ENCODE assay signal across 8 cellular contexts in genomic region chr16:29173376-29174305, GRCh38.
DNase-seq lines count a peak whose midpoint lies in the region; ATAC-seq and TF ChIP-seq lines count a peak whose summit lies in the region.
"Not testable (repeated sequence)": the region's sequence is repeated elsewhere in the genome, so short reads cannot be mapped to it uniquely, and the experiment has no call there.

No MANE protein-coding gene starts in this region.

- DNase-seq in CD1c-positive myeloid dendritic cell (ENCODE audit: extremely low spot score) = peak; percentile 93
- not testable (repeated sequence) for DNase-seq in central memory CD8-positive, alpha-beta T cell (ENCODE audit: low spot score in 2 of 2)
- peak; percentile 45 to 88 for DNase-seq in dermis microvascular lymphatic vessel endothelial cell (ENCODE audit: low read depth in 2 of 2)
- peak; percentile 59 to 86 for DNase-seq in lung microvascular endothelial cell (ENCODE audit: low read depth in 2 of 2)
- DNase-seq in aorta = peak; percentile 4 to 42

- H3K4me2 ChIP-seq in OCI-LY3 (ENCODE audit: low read length) = peak overlapping the region; percentile 36; the same call in 1 of the 2 replicates

- not testable (repeated sequence) for H4K20me1 ChIP-seq in OCI-LY3 (ENCODE audit: insufficient read depth, low read length)

- not testable (repeated sequence) for H3K9ac ChIP-seq in OCI-LY3 (ENCODE audit: low read length); liver (ENCODE audit: low read depth in 1 of 2, low read length in 2 of 2); skeletal muscle tissue (ENCODE audit: low read depth in 1 of 3, low read length in 3 of 3)

- not testable (repeated sequence) for ATAC-seq in central memory CD8-positive, alpha-beta T cell (replicated peaks; ENCODE audit: extremely low read depth, poor library complexity, severe bottlenecking); aorta (ENCODE audit: low FRiP score)

- H3K9me3 Mint-ChIP-seq in central memory CD8-positive, alpha-beta T cell = not testable (repeated sequence)

- not testable (repeated sequence) for TF ChIP-seq CTCF in OCI-LY3 (IDR thresholded peaks at IDR 0.05; ENCODE audit: low read depth, low read length); liver (IDR thresholded peaks at IDR 0.05; ENCODE audit: low read depth, low read length, missing input control)

- H3K27ac Mint-ChIP-seq in central memory CD8-positive, alpha-beta T cell (ENCODE audit: low read depth) = peak overlapping the region; percentile 36

- peaks cover 13% of the 10 kb centered on the region for H3K4me1 Mint-ChIP-seq in central memory CD8-positive, alpha-beta T cell

- TF ChIP-seq RAD21 in liver (IDR thresholded peaks at IDR 0.05) = not testable (repeated sequence)

- H3K27me3 Mint-ChIP-seq in central memory CD8-positive, alpha-beta T cell = not testable (repeated sequence)

- H3K36me3 Mint-ChIP-seq in central memory CD8-positive, alpha-beta T cell (ENCODE audit: insufficient read depth) = not testable (repeated sequence)

- WGBS in liver = 91% methylated on average over 16 of the region's 16 CpGs
- whole genome bisulfite sequencing in aorta, 2 donors = 89 to 95% methylated on average over 15 to 16 of the region's 16 CpGs

- H2AFZ ChIP-seq in OCI-LY3 (ENCODE audit: low read depth, low read length) = not testable (repeated sequence)

- H3K4me3 Mint-ChIP-seq in central memory CD8-positive, alpha-beta T cell = not testable (repeated sequence)

- not testable (repeated sequence) for H3K27me3 ChIP-seq in OCI-LY3 (ENCODE audit: low read depth, low read length); liver (ENCODE audit: control insufficient read depth in 4 of 4, insufficient read depth in 4 of 4, low read length in 3 of 4); skeletal muscle tissue (ENCODE audit: control insufficient read depth in 3 of 3, insufficient read depth in 3 of 3, low read length in 3 of 3); aorta (ENCODE audit: control insufficient read depth in 1 of 2, insufficient read depth in 2 of 2, low read length in 1 of 2)

- H3K4me1 ChIP-seq in OCI-LY3 (ENCODE audit: low read length) (peaks cover 17% of the 10 kb centered on the region), liver (ENCODE audit: control insufficient read depth in 4 of 4, insufficient read depth in 4 of 4, low read length in 3 of 4) (peaks cover 0 to 36% (median 24%) of the 10 kb centered on the region in 4 donors), skeletal muscle tissue (ENCODE audit: control insufficient read depth in 3 of 3, insufficient read depth in 3 of 3, low read length in 3 of 3) (peaks cover 11 to 16% (median 14%) of the 10 kb centered on the region in 3 donors)
- not testable (repeated sequence) for H3K4me1 ChIP-seq in aorta (ENCODE audit: control insufficient read depth in 1 of 2, insufficient read depth in 2 of 2, low read length in 2 of 2)

- H3K4me3 ChIP-seq in OCI-LY3 (ENCODE audit: low read length); liver (ENCODE audit: low read depth in 1 of 3, low read length in 3 of 3); skeletal muscle tissue (ENCODE audit: low read length in 3 of 3); aorta (ENCODE audit: low read length in 2 of 2): not testable (repeated sequence)

- peak overlapping the region; percentile 16; the same call in 1 of the 2 replicates for H3K27ac ChIP-seq in OCI-LY3 (ENCODE audit: low read length)
- peak overlapping the region; percentile 76 to 89 for H3K27ac ChIP-seq in liver (ENCODE audit: low read depth in 1 of 2, low read length in 2 of 2)
- peak overlapping the region; percentile 18 for H3K27ac ChIP-seq in skeletal muscle tissue (ENCODE audit: low read depth, low read length)
- H3K27ac ChIP-seq in aorta (ENCODE audit: low read depth in 1 of 2, low read length in 2 of 2) = not testable (repeated sequence)

- not testable (repeated sequence) for H3K36me3 ChIP-seq in OCI-LY3 (replicated peaks; ENCODE audit: low read depth, low read length); liver (ENCODE audit: control insufficient read depth in 4 of 4, insufficient read depth in 3 of 4, low read depth in 1 of 4, low read length in 3 of 4); skeletal muscle tissue (ENCODE audit: control insufficient read depth in 3 of 3, insufficient read depth in 3 of 3, low read length in 3 of 3); aorta (ENCODE audit: control insufficient read depth in 1 of 2, insufficient read depth in 2 of 2, low read length in 1 of 2)

- not testable (repeated sequence) for H3K79me2 ChIP-seq in OCI-LY3 (ENCODE audit: low read length)

- H3K9me3 ChIP-seq in OCI-LY3 (ENCODE audit: insufficient read depth, low read length); liver (ENCODE audit: control insufficient read depth in 4 of 4, low read length in 3 of 4); skeletal muscle tissue (ENCODE audit: control insufficient read depth in 3 of 3, low read length in 3 of 3); aorta (ENCODE audit: control insufficient read depth, low read length): not testable (repeated sequence)

- intact Hi-C loops in aorta (cut with DNase I) = not testable (repeated sequence)
